In genomic region chr1:31426249-31426922, GRCh38 we compare ENCODE assay signal across 1 cellular context.
TF ChIP-seq lines count a peak whose summit lies in the region.

No MANE protein-coding gene starts in this region.

TF ChIP-seq in HepG2, 621 proteins besides CTCF, POLR2A, EP300 and RAD21:
- TF ChIP-seq ZNF549 (CRISPR knock-in tag; IDR thresholded peaks at IDR 0.05), result no peak
- TF ChIP-seq ATF7 (IDR thresholded peaks at IDR 0.05), result peak; percentile 56
- TF ChIP-seq ATF7 (CRISPR knock-in tag; IDR thresholded peaks at IDR 0.05), result no peak
- TF ChIP-seq ZNF687 (CRISPR knock-in tag; IDR thresholded peaks at IDR 0.05), result peak; percentile 24; the same call in 1 of the 2 replicates
- peak; percentile 51; the same call in 1 of the 2 replicates for TF ChIP-seq CREB1 (IDR thresholded peaks at IDR 0.05)
- TF ChIP-seq CREB1 (CRISPR knock-in tag; IDR thresholded peaks at IDR 0.05), result no peak
- peak; percentile 63 for TF ChIP-seq ZBTB38 (CRISPR knock-in tag; IDR thresholded peaks at IDR 0.05)
- TF ChIP-seq ZNF768 (CRISPR knock-in tag; IDR thresholded peaks at IDR 0.05), result peak; percentile 50; the same call in 1 of the 2 replicates
- no peak for TF ChIP-seq ZNF263 (CRISPR knock-in tag; IDR thresholded peaks at IDR 0.05)
- no peak for TF ChIP-seq ZNF703 (CRISPR knock-in tag; IDR thresholded peaks at IDR 0.05; ENCODE audit: borderline replicate concordance)
- TF ChIP-seq, protein P1, sequence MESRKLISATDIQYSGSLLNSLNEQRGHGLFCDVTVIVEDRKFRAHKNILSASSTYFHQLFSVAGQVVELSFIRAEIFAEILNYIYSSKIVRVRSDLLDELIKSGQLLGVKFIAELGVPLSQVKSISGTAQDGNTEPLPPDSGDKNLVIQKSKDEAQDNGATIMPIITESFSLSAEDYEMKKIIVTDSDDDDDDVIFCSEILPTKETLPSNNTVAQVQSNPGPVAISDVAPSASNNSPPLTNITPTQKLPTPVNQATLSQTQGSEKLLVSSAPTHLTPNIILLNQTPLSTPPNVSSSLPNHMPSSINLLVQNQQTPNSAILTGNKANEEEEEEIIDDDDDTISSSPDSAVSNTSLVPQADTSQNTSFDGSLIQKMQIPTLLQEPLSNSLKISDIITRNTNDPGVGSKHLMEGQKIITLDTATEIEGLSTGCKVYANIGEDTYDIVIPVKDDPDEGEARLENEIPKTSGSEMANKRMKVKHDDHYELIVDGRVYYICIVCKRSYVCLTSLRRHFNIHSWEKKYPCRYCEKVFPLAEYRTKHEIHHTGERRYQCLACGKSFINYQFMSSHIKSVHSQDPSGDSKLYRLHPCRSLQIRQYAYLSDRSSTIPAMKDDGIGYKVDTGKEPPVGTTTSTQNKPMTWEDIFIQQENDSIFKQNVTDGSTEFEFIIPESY (CRISPR knock-in tag; IDR thresholded peaks at IDR 0.05), result peak; percentile 43; the same call in 1 of the 2 replicates
- no peak for TF ChIP-seq ZNF597 (CRISPR knock-in tag; IDR thresholded peaks at IDR 0.05)
- no peak for TF ChIP-seq ZFP36L2 (CRISPR knock-in tag; IDR thresholded peaks at IDR 0.05)
